Comparison of ENCODE assay signal across 1 cellular context in the genomic region with DNA sequence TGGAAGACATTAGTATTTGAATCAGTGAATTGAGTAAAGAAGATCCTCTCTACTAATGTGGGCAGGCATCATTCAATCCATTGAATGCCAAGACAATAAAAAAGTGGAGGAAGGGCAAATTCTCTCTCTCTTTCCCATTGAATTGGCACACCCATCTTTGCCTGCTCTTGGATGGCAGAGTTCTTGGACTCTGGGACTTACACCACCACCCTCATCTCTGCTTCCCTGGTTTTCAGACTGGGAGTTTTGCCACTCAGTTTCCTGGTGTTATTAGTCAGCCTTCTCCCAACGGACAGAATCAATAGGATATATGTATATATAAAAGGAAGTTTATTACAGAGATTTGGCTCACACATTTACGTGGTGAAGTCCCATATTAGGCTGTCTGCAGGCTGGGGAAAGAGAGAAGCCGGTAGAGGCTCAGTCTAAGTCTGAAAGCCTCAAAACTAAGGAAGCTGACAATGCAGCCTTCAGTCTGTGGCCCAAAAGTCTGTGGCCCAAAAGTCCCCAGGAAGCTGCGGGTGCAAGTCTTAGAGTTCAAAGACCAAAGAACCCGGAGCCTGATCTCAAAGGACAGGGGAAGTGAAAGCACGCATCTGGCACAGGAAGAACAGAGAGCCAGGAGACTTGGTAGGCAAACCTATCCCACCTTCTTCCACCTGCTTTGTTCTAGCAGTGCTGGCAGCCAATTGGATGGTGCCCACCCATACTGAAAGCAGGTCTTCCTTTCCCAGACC.
TF ChIP-seq lines count a peak whose summit lies in the region.

No MANE protein-coding gene starts in this region.

TF ChIP-seq in GM23338, 12 proteins besides CTCF, POLR2A, EP300 and RAD21 (continued from another document):
- TF ChIP-seq, protein P1, sequence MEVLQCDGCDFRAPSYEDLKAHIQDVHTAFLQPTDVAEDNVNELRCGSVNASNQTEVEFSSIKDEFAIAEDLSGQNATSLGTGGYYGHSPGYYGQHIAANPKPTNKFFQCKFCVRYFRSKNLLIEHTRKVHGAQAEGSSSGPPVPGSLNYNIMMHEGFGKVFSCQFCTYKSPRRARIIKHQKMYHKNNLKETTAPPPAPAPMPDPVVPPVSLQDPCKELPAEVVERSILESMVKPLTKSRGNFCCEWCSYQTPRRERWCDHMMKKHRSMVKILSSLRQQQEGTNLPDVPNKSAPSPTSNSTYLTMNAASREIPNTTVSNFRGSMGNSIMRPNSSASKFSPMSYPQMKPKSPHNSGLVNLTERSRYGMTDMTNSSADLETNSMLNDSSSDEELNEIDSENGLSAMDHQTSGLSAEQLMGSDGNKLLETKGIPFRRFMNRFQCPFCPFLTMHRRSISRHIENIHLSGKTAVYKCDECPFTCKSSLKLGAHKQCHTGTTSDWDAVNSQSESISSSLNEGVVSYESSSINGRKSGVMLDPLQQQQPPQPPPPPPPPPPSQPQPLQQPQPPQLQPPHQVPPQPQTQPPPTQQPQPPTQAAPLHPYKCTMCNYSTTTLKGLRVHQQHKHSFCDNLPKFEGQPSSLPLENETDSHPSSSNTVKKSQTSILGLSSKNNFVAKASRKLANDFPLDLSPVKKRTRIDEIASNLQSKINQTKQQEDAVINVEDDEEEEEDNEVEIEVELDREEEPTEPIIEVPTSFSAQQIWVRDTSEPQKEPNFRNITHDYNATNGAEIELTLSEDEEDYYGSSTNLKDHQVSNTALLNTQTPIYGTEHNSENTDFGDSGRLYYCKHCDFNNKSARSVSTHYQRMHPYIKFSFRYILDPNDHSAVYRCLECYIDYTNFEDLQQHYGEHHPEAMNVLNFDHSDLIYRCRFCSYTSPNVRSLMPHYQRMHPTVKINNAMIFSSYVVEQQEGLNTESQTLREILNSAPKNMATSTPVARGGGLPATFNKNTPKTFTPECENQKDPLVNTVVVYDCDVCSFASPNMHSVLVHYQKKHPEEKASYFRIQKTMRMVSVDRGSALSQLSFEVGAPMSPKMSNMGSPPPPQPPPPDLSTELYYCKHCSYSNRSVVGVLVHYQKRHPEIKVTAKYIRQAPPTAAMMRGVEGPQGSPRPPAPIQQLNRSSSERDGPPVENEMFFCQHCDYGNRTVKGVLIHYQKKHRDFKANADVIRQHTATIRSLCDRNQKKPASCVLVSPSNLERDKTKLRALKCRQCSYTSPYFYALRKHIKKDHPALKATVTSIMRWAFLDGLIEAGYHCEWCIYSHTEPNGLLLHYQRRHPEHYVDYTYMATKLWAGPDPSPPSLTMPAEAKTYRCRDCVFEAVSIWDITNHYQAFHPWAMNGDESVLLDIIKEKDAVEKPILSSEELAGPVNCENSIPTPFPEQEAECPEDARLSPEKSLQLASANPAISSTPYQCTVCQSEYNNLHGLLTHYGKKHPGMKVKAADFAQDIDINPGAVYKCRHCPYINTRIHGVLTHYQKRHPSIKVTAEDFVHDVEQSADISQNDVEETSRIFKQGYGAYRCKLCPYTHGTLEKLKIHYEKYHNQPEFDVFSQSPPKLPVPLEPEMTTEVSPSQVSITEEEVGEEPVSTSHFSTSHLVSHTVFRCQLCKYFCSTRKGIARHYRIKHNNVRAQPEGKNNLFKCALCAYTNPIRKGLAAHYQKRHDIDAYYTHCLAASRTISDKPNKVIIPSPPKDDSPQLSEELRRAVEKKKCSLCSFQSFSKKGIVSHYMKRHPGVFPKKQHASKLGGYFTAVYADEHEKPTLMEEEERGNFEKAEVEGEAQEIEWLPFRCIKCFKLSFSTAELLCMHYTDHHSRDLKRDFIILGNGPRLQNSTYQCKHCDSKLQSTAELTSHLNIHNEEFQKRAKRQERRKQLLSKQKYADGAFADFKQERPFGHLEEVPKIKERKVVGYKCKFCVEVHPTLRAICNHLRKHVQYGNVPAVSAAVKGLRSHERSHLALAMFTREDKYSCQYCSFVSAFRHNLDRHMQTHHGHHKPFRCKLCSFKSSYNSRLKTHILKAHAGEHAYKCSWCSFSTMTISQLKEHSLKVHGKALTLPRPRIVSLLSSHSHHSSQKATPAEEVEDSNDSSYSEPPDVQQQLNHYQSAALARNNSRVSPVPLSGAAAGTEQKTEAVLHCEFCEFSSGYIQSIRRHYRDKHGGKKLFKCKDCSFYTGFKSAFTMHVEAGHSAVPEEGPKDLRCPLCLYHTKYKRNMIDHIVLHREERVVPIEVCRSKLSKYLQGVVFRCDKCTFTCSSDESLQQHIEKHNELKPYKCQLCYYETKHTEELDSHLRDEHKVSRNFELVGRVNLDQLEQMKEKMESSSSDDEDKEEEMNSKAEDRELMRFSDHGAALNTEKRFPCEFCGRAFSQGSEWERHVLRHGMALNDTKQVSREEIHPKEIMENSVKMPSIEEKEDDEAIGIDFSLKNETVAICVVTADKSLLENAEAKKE (CRISPR knock-in tag; IDR thresholded peaks at IDR 0.05) = no peak
- TF ChIP-seq POLR2AphosphoS5 (IDR thresholded peaks at IDR 0.05; ENCODE audit: low read depth) (no peak), STAT1 (IDR thresholded peaks at IDR 0.05; ENCODE audit: unreplicated experiment) (no peak)
- TF ChIP-seq, protein P2, sequence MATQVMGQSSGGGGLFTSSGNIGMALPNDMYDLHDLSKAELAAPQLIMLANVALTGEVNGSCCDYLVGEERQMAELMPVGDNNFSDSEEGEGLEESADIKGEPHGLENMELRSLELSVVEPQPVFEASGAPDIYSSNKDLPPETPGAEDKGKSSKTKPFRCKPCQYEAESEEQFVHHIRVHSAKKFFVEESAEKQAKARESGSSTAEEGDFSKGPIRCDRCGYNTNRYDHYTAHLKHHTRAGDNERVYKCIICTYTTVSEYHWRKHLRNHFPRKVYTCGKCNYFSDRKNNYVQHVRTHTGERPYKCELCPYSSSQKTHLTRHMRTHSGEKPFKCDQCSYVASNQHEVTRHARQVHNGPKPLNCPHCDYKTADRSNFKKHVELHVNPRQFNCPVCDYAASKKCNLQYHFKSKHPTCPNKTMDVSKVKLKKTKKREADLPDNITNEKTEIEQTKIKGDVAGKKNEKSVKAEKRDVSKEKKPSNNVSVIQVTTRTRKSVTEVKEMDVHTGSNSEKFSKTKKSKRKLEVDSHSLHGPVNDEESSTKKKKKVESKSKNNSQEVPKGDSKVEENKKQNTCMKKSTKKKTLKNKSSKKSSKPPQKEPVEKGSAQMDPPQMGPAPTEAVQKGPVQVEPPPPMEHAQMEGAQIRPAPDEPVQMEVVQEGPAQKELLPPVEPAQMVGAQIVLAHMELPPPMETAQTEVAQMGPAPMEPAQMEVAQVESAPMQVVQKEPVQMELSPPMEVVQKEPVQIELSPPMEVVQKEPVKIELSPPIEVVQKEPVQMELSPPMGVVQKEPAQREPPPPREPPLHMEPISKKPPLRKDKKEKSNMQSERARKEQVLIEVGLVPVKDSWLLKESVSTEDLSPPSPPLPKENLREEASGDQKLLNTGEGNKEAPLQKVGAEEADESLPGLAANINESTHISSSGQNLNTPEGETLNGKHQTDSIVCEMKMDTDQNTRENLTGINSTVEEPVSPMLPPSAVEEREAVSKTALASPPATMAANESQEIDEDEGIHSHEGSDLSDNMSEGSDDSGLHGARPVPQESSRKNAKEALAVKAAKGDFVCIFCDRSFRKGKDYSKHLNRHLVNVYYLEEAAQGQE (IDR thresholded peaks at IDR 0.05; ENCODE audit: unreplicated experiment) = no peak
